ENCODE assay signal across 9 cellular contexts in genomic region chr16:66523861-66524354, GRCh38. TPM values are rescaled to one million over a fixed set of nuclear protein-coding genes. Genes with fewer than 3 reads are reported as not detected.
DNase-seq lines count a peak whose midpoint lies in the region; ATAC-seq lines count a peak whose summit lies in the region.
"Had no signal": no experiment of that assay in that cellular context is flagged by ENCODE, and none has a peak within 500 bp of the region (broad histone marks: within the 10 kb centered on the region; RNA-seq: fewer than 3 reads in every experiment).

No MANE protein-coding gene starts in this region.

- H3K27ac Mint-ChIP-seq in memory B cell: peak overlapping the region; percentile 96

- ATAC-seq in GM18517 (IDR thresholded peaks at IDR 0.05; ENCODE audit: unreplicated experiment) (peak; percentile 53), HG03066 (IDR thresholded peaks at IDR 0.05; ENCODE audit: low read depth, unreplicated experiment) (peak; percentile 43), memory B cell (ENCODE audit: low read depth) (peak; percentile 69), HG03469 (IDR thresholded peaks at IDR 0.05; ENCODE audit: unreplicated experiment) (no peak), HG02840 (IDR thresholded peaks at IDR 0.05; ENCODE audit: low FRiP score, unreplicated experiment) (no peak)

- DNase-seq in UCSD-AML1 (lab: John Stamatoyannopoulos, UW; ENCODE audit: unreplicated experiment) (peak; percentile 55), memory B cell (ENCODE audit: low spot score in 2 of 2) (peak; percentile 60), occipital lobe (lab: John Stamatoyannopoulos, UW) (no peak), NCI-H1105 (lab: John Stamatoyannopoulos, UW) (no peak)

- no peaks in the 10 kb centered on the region for H3K9me3 Mint-ChIP-seq in memory B cell

- H3K36me3 Mint-ChIP-seq in memory B cell: no peaks in the 10 kb centered on the region

- H3K27me3 Mint-ChIP-seq in memory B cell: no peaks in the 10 kb centered on the region

- peaks cover 53% of the 10 kb centered on the region for H3K4me1 Mint-ChIP-seq in memory B cell

- peak overlapping the region; percentile 78 for H3K4me3 Mint-ChIP-seq in memory B cell

RNA-seq across cellular contexts. Expression of gene TK2, which starts 26.0 kb away (rescaled TPM):
- 26.4 TPM for total RNA-seq in occipital lobe

RNA-seq across cellular contexts. Expression of gene CKLF, which starts 28.5 kb away (rescaled TPM):
- total RNA-seq in occipital lobe: 37.0 TPM

RNA-seq across cellular contexts. Expression of gene CMTM1, which starts 42.3 kb away (rescaled TPM):
- total RNA-seq in occipital lobe: 2.7 TPM

RNA-seq across cellular contexts. Expression of gene CMTM2, which starts 55.4 kb away (rescaled TPM):
- not detected for total RNA-seq in occipital lobe
- total RNA-seq: dermis microvascular lymphatic vessel endothelial cell had no signal

Comparison
In these comparisons a context has a peak if more than half of its experiments do, and no peak if none do; other contexts are left out.
1. ATAC-seq: peak in GM18517 (single experiment), HG03066 (single experiment) and memory B cell (single experiment); none in HG03469 (single experiment) and HG02840 (single experiment).
2. DNase-seq: peak in UCSD-AML1 (single experiment) and memory B cell (2 of 2); none in occipital lobe (single experiment) and NCI-H1105 (single experiment).